In the genomic region with DNA sequence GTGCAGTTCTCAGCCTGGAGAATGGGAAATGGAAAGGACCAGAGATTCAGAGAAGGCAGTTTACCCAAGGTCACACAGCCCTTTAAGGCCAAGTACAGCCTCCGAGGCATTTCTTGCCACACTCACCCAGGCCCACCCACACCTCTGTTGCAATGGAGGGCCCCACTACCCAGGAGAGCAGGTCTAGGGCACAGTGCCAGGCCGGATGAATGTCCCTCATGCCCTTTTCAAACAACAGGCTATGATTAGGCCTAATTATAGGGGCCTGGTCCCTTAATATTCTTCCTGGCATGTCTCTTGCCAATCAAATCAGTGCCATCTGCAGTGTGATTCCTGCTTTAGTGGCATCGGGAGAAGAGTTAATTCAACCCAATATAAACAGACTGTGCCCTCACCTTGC, we compare ENCODE assay signal across 8 cellular contexts.
DNase-seq lines count a peak whose midpoint lies in the region; ATAC-seq, FAIRE-seq and TF ChIP-seq lines count a peak whose summit lies in the region.
"Not testable (repeated sequence)": the region's sequence is repeated elsewhere in the genome, so short reads cannot be mapped to it uniquely, and the experiment has no call there.

No MANE protein-coding gene starts in this region.

- TF ChIP-seq POLR2A in HepG2 (IDR thresholded peaks at IDR 0.05; ENCODE audit: insufficient read depth in 1 of 2, low read depth in 2 of 2, low read length in 2 of 2): not testable (repeated sequence)

- not testable (repeated sequence) for H3K9me3 ChIP-seq in BLaER1 treated with 17β-estradiol and CSF1 and Interleukin-3, amounts not matched to agents 10 nM and 100 nM (replicated peaks in 1 of 11); DND-41 (ENCODE audit: insufficient read depth, low read length, severe bottlenecking); SK-N-SH; HepG2 (ENCODE audit: low read length)

- CTCF ChIA-PET in SK-N-SH (lab: Yijun Ruan, JAX); HepG2 (lab: Yijun Ruan, JAX; ENCODE audit: low intra/inter-chr PET ratio, low total read pairs): not testable (repeated sequence)

- WGBS in SK-N-SH (ENCODE audit: low lambda C conversion rate): 26% methylated on average over 3 of the region's 3 CpGs
- WGBS in HepG2 (ENCODE audit: low lambda C conversion rate): 86% methylated on average over 3 of the region's 3 CpGs

- H3K27me3 Mint-ChIP-seq in central memory CD8-positive, alpha-beta T cell; stimulated activated memory B cell treated with anti-CD40 and anti-IgM and Interleukin-4, amounts not matched to agents 10 μg/mL and 1 μg/mL and 100 μg/mL, for 72 hours: not testable (repeated sequence)

- peak overlapping the region; percentile 17 for H3K27ac Mint-ChIP-seq in central memory CD8-positive, alpha-beta T cell (ENCODE audit: low read depth)
- peak overlapping the region; percentile 67 for H3K27ac Mint-ChIP-seq in stimulated activated memory B cell treated with anti-CD40 and anti-IgM and Interleukin-4, amounts not matched to agents 10 μg/mL and 1 μg/mL and 100 μg/mL, for 72 hours

- H3K36me3 Mint-ChIP-seq in central memory CD8-positive, alpha-beta T cell (ENCODE audit: insufficient read depth); stimulated activated memory B cell treated with anti-CD40 and anti-IgM and Interleukin-4, amounts not matched to agents 10 μg/mL and 1 μg/mL and 100 μg/mL, for 72 hours: not testable (repeated sequence)

- not testable (repeated sequence) for TF ChIP-seq RAD21 in SK-N-SH (IDR thresholded peaks at IDR 0.05; ENCODE audit: low read length); HepG2 (CRISPR knock-in tag; IDR thresholded peaks at IDR 0.05)

- H3F3A ChIP-seq in SK-N-SH (replicated peaks; ENCODE audit: insufficient read depth): not testable (repeated sequence)

- H2AFZ ChIP-seq in DND-41 (ENCODE audit: low read depth, low read length); SK-N-SH (ENCODE audit: low read depth); HepG2 (ENCODE audit: low read length): not testable (repeated sequence)

- ATAC-seq in DND-41 (ENCODE audit: insufficient read depth, low read depth) (0 out of 3 replicates have a peak, but pooled peaks have one; percentile 12), HepG2 (peak; percentile 7; the same call in 1 of the 3 replicates)
- ATAC-seq in central memory CD8-positive, alpha-beta T cell (replicated peaks; ENCODE audit: extremely low read depth, poor library complexity, severe bottlenecking); stimulated activated memory B cell treated with anti-CD40 and anti-IgM and Interleukin-4, amounts not matched to agents 10 μg/mL and 1 μg/mL and 100 μg/mL, for 72 hours: not testable (repeated sequence)

- not testable (repeated sequence) for FAIRE-seq in HepG2 (lab: Jason Lieb, UNC)

- BruUV-seq in HepG2 (replicated peaks; lab: Mats Ljungman, UMichigan): not testable (repeated sequence)

- not testable (repeated sequence) for H3K79me2 ChIP-seq in DND-41 (ENCODE audit: insufficient read depth, low read length); SK-N-SH (ENCODE audit: insufficient read depth); HepG2 (ENCODE audit: insufficient read depth, low read length)

- not testable (repeated sequence) for H3K4me3 ChIP-seq in BLaER1 treated with 17β-estradiol and CSF1 and Interleukin-3, amounts not matched to agents 10 nM and 100 nM; DND-41 (ENCODE audit: low read depth in 1 of 2, low read length in 2 of 2); SK-N-SH (ENCODE audit: low read depth in 2 of 2, low read length in 1 of 2); HepG2 (replicated peaks in 1 of 3; ENCODE audit: insufficient read depth in 1 of 3, low read depth in 2 of 3, low read length in 3 of 3)

- peaks cover 10 to 32% (median 28%) of the 10 kb centered on the region in 10 experiments; a peak in 19 of 20 replicates for H3K4me1 ChIP-seq in BLaER1 treated with 17β-estradiol and CSF1 and Interleukin-3, amounts not matched to agents 10 nM and 100 nM
- H3K4me1 ChIP-seq in DND-41 (ENCODE audit: insufficient read depth, low read length): not testable (repeated sequence)
- H3K4me1 ChIP-seq in SK-N-SH (ENCODE audit: control insufficient read depth in 1 of 2, insufficient read depth in 2 of 2, low read depth in 1 of 2, low read length in 1 of 2) (peaks cover 0 to 13% of the 10 kb centered on the region in 2 experiments; a peak in 1 of 4 replicates), HepG2 (ENCODE audit: insufficient read depth, low read length) (peaks cover 28% of the 10 kb centered on the region)

- not testable (repeated sequence) for H4K20me1 ChIP-seq in BLaER1 treated with 17β-estradiol and CSF1 and Interleukin-3, amounts not matched to agents 10 nM and 100 nM; DND-41 (ENCODE audit: insufficient read depth, low read length); SK-N-SH (ENCODE audit: insufficient read depth); HepG2 (ENCODE audit: insufficient read depth, low read length)

- peak in 1 of 2 experiments; percentile 68; a peak in 2 of 4 replicates for TF ChIP-seq EP300 in SK-N-SH (IDR thresholded peaks at IDR 0.05; ENCODE audit: borderline replicate concordance in 1 of 2, low read depth in 1 of 2, low read length in 1 of 2)
- TF ChIP-seq EP300 in HepG2 (IDR thresholded peaks at IDR 0.05; ENCODE audit: low read depth in 2 of 2, low read length in 2 of 2); HepG2 (CRISPR knock-in tag; IDR thresholded peaks at IDR 0.05; ENCODE audit: borderline replicate concordance): not testable (repeated sequence)

- POLR2A ChIA-PET in SK-N-SH (lab: Yijun Ruan, JAX); HepG2 (lab: Yijun Ruan, JAX): not testable (repeated sequence)

- intact Hi-C loops in HepG2 (cut with micrococcal nuclease; ENCODE audit: unreplicated experiment): not testable (repeated sequence)

- H3K4me3 Mint-ChIP-seq in central memory CD8-positive, alpha-beta T cell; stimulated activated memory B cell treated with anti-CD40 and anti-IgM and Interleukin-4, amounts not matched to agents 10 μg/mL and 1 μg/mL and 100 μg/mL, for 72 hours: not testable (repeated sequence)

- not testable (repeated sequence) for H3K9me3 Mint-ChIP-seq in central memory CD8-positive, alpha-beta T cell; stimulated activated memory B cell treated with anti-CD40 and anti-IgM and Interleukin-4, amounts not matched to agents 10 μg/mL and 1 μg/mL and 100 μg/mL, for 72 hours

- not testable (repeated sequence) for H3K27me3 ChIP-seq in BLaER1 treated with 17β-estradiol and CSF1 and Interleukin-3, amounts not matched to agents 10 nM and 100 nM; DND-41 (ENCODE audit: insufficient read depth, low read length, poor library complexity); SK-N-SH (ENCODE audit: insufficient read depth); HepG2 (ENCODE audit: control insufficient read depth in 1 of 2, insufficient read depth in 2 of 2, low read length in 2 of 2)

- H3K4me2 ChIP-seq in BLaER1 treated with 17β-estradiol and CSF1 and Interleukin-3, amounts not matched to agents 10 nM and 100 nM: peak overlapping the region in 10 of 11 experiments; percentile 0 to 76 (median 60); a peak in 17 of 22 replicates
- not testable (repeated sequence) for H3K4me2 ChIP-seq in DND-41 (ENCODE audit: insufficient read depth, low read length); SK-N-SH; HepG2 (ENCODE audit: low read depth, low read length)

- not testable (repeated sequence) for DNase-seq in DND-41; central memory CD8-positive, alpha-beta T cell (ENCODE audit: low spot score in 2 of 2); HepG2 (ENCODE audit: low spot score)
- DNase-seq in NCI-H1105 treated with DMSO at 0.1 percent for 48 hours (lab: John Stamatoyannopoulos, UW) (peak; percentile 62), NCI-H69 (lab: John Stamatoyannopoulos, UW) (peak; percentile 90), SK-N-SH (peak; percentile 48)

- H3K9ac ChIP-seq in BLaER1 treated with 17β-estradiol and CSF1 and Interleukin-3, amounts not matched to agents 10 nM and 100 nM; DND-41 (ENCODE audit: low read depth, low read length); SK-N-SH; HepG2 (ENCODE audit: insufficient read depth, low read depth, low read length): not testable (repeated sequence)

- not testable (repeated sequence) for H3K9me2 ChIP-seq in SK-N-SH

- not testable (repeated sequence) for H3K4me1 Mint-ChIP-seq in central memory CD8-positive, alpha-beta T cell
- H3K4me1 Mint-ChIP-seq in stimulated activated memory B cell treated with anti-CD40 and anti-IgM and Interleukin-4, amounts not matched to agents 10 μg/mL and 1 μg/mL and 100 μg/mL, for 72 hours: peaks cover 17% of the 10 kb centered on the region

- H3K27ac ChIP-seq in BLaER1 treated with 17β-estradiol and CSF1 and Interleukin-3, amounts not matched to agents 10 nM and 100 nM: peak overlapping the region in 5 of 11 experiments; percentile 23 to 49 (median 39); a peak in 5 of 22 replicates
- H3K27ac ChIP-seq in DND-41 (ENCODE audit: low read length); SK-N-SH (ENCODE audit: low read depth in 2 of 2, low read length in 1 of 2); HepG2 (ENCODE audit: extremely low read length, insufficient read depth, low read length): not testable (repeated sequence)

- TF ChIP-seq CTCF in DND-41 (IDR thresholded peaks at IDR 0.05; ENCODE audit: borderline replicate concordance, extremely low read depth, low read length, poor library complexity, severe bottlenecking); SK-N-SH (IDR thresholded peaks at IDR 0.05); HepG2 (CRISPR knock-in tag; IDR thresholded peaks at IDR 0.05): not testable (repeated sequence)

- not testable (repeated sequence) for H3K36me3 ChIP-seq in BLaER1 treated with 17β-estradiol and CSF1 and Interleukin-3, amounts not matched to agents 10 nM and 100 nM; DND-41 (ENCODE audit: insufficient read depth, low read length); SK-N-SH (replicated peaks in 1 of 2; ENCODE audit: control insufficient read depth in 1 of 2, insufficient read depth in 2 of 2, low read length in 1 of 2); HepG2 (replicated peaks in 1 of 2; ENCODE audit: control insufficient read depth in 1 of 2, insufficient read depth in 2 of 2, low read length in 2 of 2)

- in situ Hi-C loops in HepG2 (cut with HindIII; ENCODE audit: extremely low pct_ligation_motif_present, low pct_unique_long_range_greater_than_20kb): not testable (repeated sequence)
